Comparison of ENCODE assay signal across 8 cellular contexts in genomic region chr2:87076253-87077027, GRCh38. TPM values are rescaled to one million over a fixed set of nuclear protein-coding genes. Genes with fewer than 3 reads are reported as not detected.
DNase-seq lines count a peak whose midpoint lies in the region; TF ChIP-seq lines count a peak whose summit lies in the region.
"Not testable (repeated sequence)": the region's sequence is repeated elsewhere in the genome, so short reads cannot be mapped to it uniquely, and the experiment has no call there.

No MANE protein-coding gene starts in this region.

- TF ChIP-seq POLR2A in testis (IDR thresholded peaks at IDR 0.05), result not testable (repeated sequence)

- in situ Hi-C loops in GM23248 (cut with MboI), result not testable (repeated sequence)

- peak overlapping the region; percentile 92 for H2AFZ ChIP-seq in GM23248

- H4K20me1 ChIP-seq in GM23248 (ENCODE audit: insufficient read depth), result not testable (repeated sequence)

- peak overlapping the region; percentile 62 for H3K4me2 ChIP-seq in GM23248 (ENCODE audit: unreplicated experiment)

- peak overlapping the region; percentile 63 for H3K4me3 ChIP-seq in GM06990 (replicated peaks; ENCODE audit: low read depth, low read length)
- peak overlapping the region; percentile 78 for H3K4me3 ChIP-seq in GM23248
- H3K4me3 ChIP-seq in HUES6 (ENCODE audit: low read depth, low read length), result peak overlapping the region; percentile 73
- H3K4me3 ChIP-seq in iPS-11a (ENCODE audit: low read depth, low read length), result peak overlapping the region; percentile 55
- H3K4me3 ChIP-seq in testis, result peak overlapping the region; percentile 71 to 77

- H3K9ac ChIP-seq in GM23248, result peak overlapping the region; percentile 86
- H3K9ac ChIP-seq in HUES6 (ENCODE audit: low read length), result peak overlapping the region; percentile 87

- not testable (repeated sequence) for H3K4me1 ChIP-seq in GM23248 (ENCODE audit: insufficient read depth); HUES6 (ENCODE audit: control insufficient read depth, insufficient read depth, low read length); testis

- H3K27me3 ChIP-seq in GM06990 (replicated peaks; ENCODE audit: control insufficient read depth, insufficient read depth, low read length); GM23248 (replicated peaks; ENCODE audit: insufficient read depth); HUES6 (ENCODE audit: control insufficient read depth, insufficient read depth, low read length); testis: not testable (repeated sequence)

- H3K9me3 ChIP-seq in GM23248 (ENCODE audit: low read depth); HUES6 (ENCODE audit: control insufficient read depth, insufficient read depth, low read depth, low read length); testis: not testable (repeated sequence)

- TF ChIP-seq CTCF in GM06990 (IDR thresholded peaks at IDR 0.05; ENCODE audit: insufficient read depth, low read length, poor library complexity, severe bottlenecking); testis (IDR thresholded peaks at IDR 0.05): not testable (repeated sequence)

- WGBS in GM23248 (ENCODE audit: low coverage in 1 of 2, low lambda C conversion rate in 2 of 2, missing lambda C conversion rate in 2 of 2), 2 experiments, result 0 to 2% methylated on average over 12 to 47 of the region's 76 CpGs
- WGBS in testis, 2 donors, result 0% methylated on average over 2 to 70 of the region's 76 CpGs

- intact Hi-C loops in testis (cut with DNase I; ENCODE audit: low total_unique reads), result not testable (repeated sequence)

- DNase-seq in GM06990 (ENCODE audit: extremely low read depth, insufficient read length), result peak; percentile 89
- peak; percentile 90 for DNase-seq in GM23248
- peak; percentile 95 for DNase-seq in activated CD4-positive, alpha-beta T cell treated with anti-CD3 and anti-CD28 coated beads for 48 hours
- DNase-seq in caudate nucleus (lab: John Stamatoyannopoulos, UW), result not testable (repeated sequence)
- DNase-seq in pulmonary artery endothelial cell (ENCODE audit: low read depth, low spot score), result peak; percentile 48
- peak; percentile 93 for DNase-seq in testis

- H3F3A ChIP-seq in GM23248 (ENCODE audit: insufficient read depth), result not testable (repeated sequence)

- peak overlapping the region; percentile 87 for H3K27ac ChIP-seq in GM23248
- H3K27ac ChIP-seq in HUES6 (ENCODE audit: low read depth, low read length), result peak overlapping the region; percentile 77; the same call in 1 of the 2 replicates
- H3K27ac ChIP-seq in caudate nucleus (ENCODE audit: low read depth, low read length), result peak overlapping the region; percentile 97
- peak overlapping the region; percentile 92 to 93 for H3K27ac ChIP-seq in testis

- H3K9me2 ChIP-seq in GM23248 (ENCODE audit: insufficient read depth), result not testable (repeated sequence)

- H3K79me2 ChIP-seq in GM23248 (ENCODE audit: insufficient read depth), result peaks cover 15% of the 10 kb centered on the region

- not testable (repeated sequence) for H3K36me3 ChIP-seq in GM06990 (ENCODE audit: control insufficient read depth, insufficient read depth, low read length); GM23248 (ENCODE audit: low read depth); HUES6 (ENCODE audit: control insufficient read depth, insufficient read depth, low read length); testis (ENCODE audit: low read depth, missing control alignments)

RNA-seq across cellular contexts. Expression of gene PLGLB1, which starts 54.8 kb away (rescaled TPM):
- 0.22 and 0.38 TPM in 2 replicates for total RNA-seq in GM23248 (2014; rRNA removed; shearing (Covaris generic))
- polyA plus RNA-seq in GM23248 (2016; fragmentation: Nextera tagmentation; extraction: Ambion mirVana) (0.46 and 1.4 TPM in 2 replicates), testis (ENCODE audit: insufficient read depth, low read depth, low replicate concordance) (1.1 TPM)
- total RNA-seq in pulmonary artery endothelial cell (0.26 and 0.28 TPM in 2 replicates), testis (10 to 100 TPM in 1 of 2 donors, under 1 TPM in 1; 0.37 to 11.2 TPM)
